Comparison of ENCODE assay signal across 32 cellular contexts in genomic region chr6:166143011-166143410, GRCh38. TPM values are rescaled to one million over a fixed set of nuclear protein-coding genes. Genes with fewer than 3 reads are reported as not detected.
DNase-seq lines count a peak whose midpoint lies in the region; ATAC-seq, FAIRE-seq and TF ChIP-seq lines count a peak whose summit lies in the region.
"Had no signal": no experiment of that assay in that cellular context is flagged by ENCODE, and none has a peak within 500 bp of the region (broad histone marks: within the 10 kb centered on the region; RNA-seq: fewer than 3 reads in every experiment).

No MANE protein-coding gene starts in this region.

- TF ChIP-seq POLR2A in H1 (IDR thresholded peaks at IDR 0.05; ENCODE audit: control extremely low read depth in 1 of 2, low read depth in 2 of 2, low read length in 2 of 2) (no peak), stomach (IDR thresholded peaks at IDR 0.05) (no peak)

- no peaks in the 10 kb centered on the region for H3K79me2 ChIP-seq in H1 (ENCODE audit: control insufficient read depth in 1 of 2, insufficient read depth in 2 of 2, low read length in 2 of 2)

- FAIRE-seq in H1 (lab: Jason Lieb, UNC), result no peak
- FAIRE-seq: A549, bronchial epithelial cell had no signal

- H3K36me3 ChIP-seq in heart right ventricle (no peaks in the 10 kb centered on the region), H1 (ENCODE audit: control insufficient read depth in 2 of 4, insufficient read depth in 4 of 4, low read length in 3 of 4) (no peaks in the 10 kb centered on the region), stomach (no peaks in the 10 kb centered on the region)
- H3K36me3 ChIP-seq: esophagus squamous epithelium, gastrocnemius medialis had no signal

- H3K27me3 ChIP-seq in heart right ventricle (peaks cover 0 to 6% (median 0%) of the 10 kb centered on the region in 7 donors), H1 (replicated peaks in 1 of 4; ENCODE audit: control insufficient read depth in 3 of 4, extremely low read depth in 1 of 4, insufficient read depth in 3 of 4, low read length in 3 of 4) (no peaks in the 10 kb centered on the region; a peak in 1 of 7 replicates), stomach (no peaks in the 10 kb centered on the region)
- H3K27me3 ChIP-seq: esophagus squamous epithelium, gastrocnemius medialis had no signal

- H3K18ac ChIP-seq in H1 (ENCODE audit: extremely low read depth, low read length), result no peak overlapping the region

- H4K5ac ChIP-seq in H1 (ENCODE audit: insufficient read length, low read depth, low read length), result no peak overlapping the region

- intact Hi-C loops in heart right ventricle (cut with DNase I) (no loop called here), cardiac septum (cut with DNase I) (no loop called here), stomach (cut with DNase I; ENCODE audit: low total_unique reads) (no loop called here)

- 0 out of 2 replicates have a peak overlapping the region, but pooled peaks have one; percentile 75 for H2BK20ac ChIP-seq in H1 (ENCODE audit: low read length)

- no peak overlapping the region for H2BK12ac ChIP-seq in H1 (ENCODE audit: low read depth, low read length)

- peaks cover 0 to 4% (median 0%) of the 10 kb centered on the region in 11 donors for H3K9me3 ChIP-seq in heart right ventricle
- no peaks in the 10 kb centered on the region for H3K9me3 ChIP-seq in H1 (ENCODE audit: insufficient read depth in 2 of 2, low read depth in 1 of 2, low read length in 1 of 2)
- H3K9me3 ChIP-seq in stomach, result no peaks in the 10 kb centered on the region
- H3K9me3 ChIP-seq: A549, esophagus squamous epithelium, gastrocnemius medialis had no signal

- no peaks in the 10 kb centered on the region for H3K79me1 ChIP-seq in H1 (ENCODE audit: low read depth, low read length)

- 7 to 9% methylated on average over 2 of the region's 2 CpGs for WGBS in heart right ventricle, 2 donors
- 88% methylated on average over 2 of the region's 2 CpGs; no CpG with 5 or more reads in 1 of the 2 experiments for WGBS in H1 (ENCODE audit: extremely low coverage in 1 of 2, insufficient coverage in 1 of 2, insufficient read length in 1 of 2, insufficient replicate concordance in 2 of 2, low coverage in 1 of 2, low lambda C conversion rate in 2 of 2, missing lambda C conversion rate in 1 of 2), 2 experiments
- WGBS in stomach, 5 donors, result 11 to 25% (median 15%) methylated on average over 2 of the region's 2 CpGs

- no peak for TF ChIP-seq EP300 in H1 (IDR thresholded peaks at IDR 0.05; ENCODE audit: borderline replicate concordance in 1 of 2, low read depth in 2 of 2, low read length in 2 of 2)
- TF ChIP-seq EP300 in stomach (IDR thresholded peaks at IDR 0.05), result no peak

- 0 out of 2 replicates have a peak overlapping the region, but pooled peaks have one; percentile 29 for H2AFZ ChIP-seq in H1 (ENCODE audit: low read length)

- no peak for TF ChIP-seq CTCF in heart right ventricle (IDR thresholded peaks at IDR 0.05)
- TF ChIP-seq CTCF in H1 (IDR thresholded peaks at IDR 0.05; ENCODE audit: control extremely low read depth in 1 of 3, insufficient read depth in 1 of 3, low read depth in 1 of 3, low read length in 3 of 3), result no peak
- TF ChIP-seq CTCF in stomach (IDR thresholded peaks at IDR 0.05), result no peak

- H3K23me2 ChIP-seq in H1 (ENCODE audit: low read depth, low read length), result no peaks in the 10 kb centered on the region

- ATAC-seq in heart right ventricle (peak; percentile 58 to 97 (median 77)), HG03175 (IDR thresholded peaks at IDR 0.05; ENCODE audit: unreplicated experiment) (no peak)
- ATAC-seq: A549; activated CD8-positive, alpha-beta memory T cell treated with anti-CD3 and anti-CD28 coated beads, Interleukin-2, amount 10 ng/mL, durations not matched to agents 7 days and 5 days; activated T-cell treated with anti-CD3 and anti-CD28 coated beads, Interleukin-2, amount 50 U/mL, for 72 hours; gastrocnemius medialis; naive thymus-derived CD4-positive, alpha-beta T cell had no signal

- peak in 1 of 2 donors; percentile 58 for DNase-seq in heart right ventricle
- no peak for DNase-seq in cardiac septum (ENCODE audit: low spot score)
- peak; percentile 14 for DNase-seq in RPMI7951 (ENCODE audit: low read depth)
- no peak for DNase-seq in H1 (ENCODE audit: low read depth in 1 of 2, low spot score in 2 of 2)
- DNase-seq in stomach, result peak; percentile 46
- no peak for DNase-seq in pons (ENCODE audit: low spot score)
- DNase-seq in stimulated activated CD4-positive, alpha-beta T cell treated with anti-CD3 and anti-CD28 coated beads, Interleukin-15, amount 100 ng/mL, for 24 hours, result no peak
- DNase-seq: activated CD4-positive, alpha-beta T cell treated with anti-CD3 and anti-CD28 coated beads, Interleukin-2, amount 10 ng/mL, durations not matched to agents 7 days and 5 days; activated CD8-positive, alpha-beta memory T cell treated with anti-CD3 and anti-CD28 coated beads, Interleukin-2, amount 10 ng/mL, durations not matched to agents 7 days and 5 days; activated naive CD4-positive, alpha-beta T cell; activated T-cell treated with anti-CD3 and anti-CD28 coated beads, Interleukin-2, amount 50 U/mL, for 72 hours; cortex of kidney; DMS153; esophagus squamous epithelium; gastrocnemius medialis; hypothalamus; immature natural killer cell; naive thymus-derived CD4-positive, alpha-beta T cell; NCI-H1092 treated with DMSO at 0.1 percent for 48 hours; NCI-H187 treated with DMSO at 0.1 percent for 48 hours; NCI-H2171 treated with DMSO at 0.1 percent for 48 hours; NCI-H526 treated with DMSO at 0.1 percent for 48 hours; occipital lobe; stimulated activated CD4-positive, alpha-beta T cell treated with anti-CD3 and anti-CD28 coated beads, Interleukin-1b, Interleukin-23, amount 100 ng/mL, for 48 hours; stimulated activated CD8-positive, alpha-beta memory T cell treated with anti-CD3 and anti-CD28 coated beads, Interleukin-4, amount 100 ng/mL, for 48 hours; trophoblast cell had no signal

- no peak overlapping the region for H4K8ac ChIP-seq in H1 (ENCODE audit: extremely low read depth, insufficient read depth, low read length)

- no peak overlapping the region for H2BK120ac ChIP-seq in H1 (replicated peaks; ENCODE audit: low read depth, low read length)

- H3K14ac ChIP-seq in H1 (ENCODE audit: insufficient read length), result no peak overlapping the region

- no peak overlapping the region for H3K4me2 ChIP-seq in H1 (ENCODE audit: insufficient read depth in 1 of 2, low read depth in 2 of 2, low read length in 2 of 2)
- H3K4me2 ChIP-seq: A549 had no signal

- H4K91ac ChIP-seq in H1 (replicated peaks; ENCODE audit: insufficient read length, low read length), result no peak overlapping the region

- H3K23ac ChIP-seq in H1 (ENCODE audit: insufficient read length), result no peak overlapping the region

- H3K27ac ChIP-seq in heart right ventricle (peak overlapping the region in 2 of 10 donors; percentile 5 to 37), H1 (ENCODE audit: low read depth, low read length) (no peak overlapping the region), stomach (peak overlapping the region in 2 of 5 donors; percentile 2 to 55)
- H3K27ac ChIP-seq: A549, esophagus squamous epithelium, gastrocnemius medialis, skin epidermis had no signal

- no peak overlapping the region for H2AK5ac ChIP-seq in H1 (ENCODE audit: low read depth, low read length)

- POLR2A ChIA-PET in H1 (lab: Charles Lee; ENCODE audit: partially characterized antibody), result no interaction called here

- no peaks in the 10 kb centered on the region for H3K4me1 ChIP-seq in heart right ventricle
- H3K4me1 ChIP-seq in H1 (replicated peaks in 1 of 4; ENCODE audit: control insufficient read depth in 3 of 4, insufficient read depth in 4 of 4, low read length in 3 of 4), result no peaks in the 10 kb centered on the region; a peak in 1 of 7 replicates
- peaks cover 0 to 9% (median 0%) of the 10 kb centered on the region in 4 donors for H3K4me1 ChIP-seq in stomach
- H3K4me1 ChIP-seq: A549, esophagus squamous epithelium, gastrocnemius medialis had no signal

- CTCF ChIA-PET in H1 (lab: Charles Lee; ENCODE audit: partially characterized antibody), result interaction anchor here (6.8 kb wide), 1 partner anchor 13 kb away, joined by 30 read pairs; no protein-coding TSS in a partner anchor

- no peak overlapping the region for H3K56ac ChIP-seq in H1 (replicated peaks; ENCODE audit: insufficient read length, low read depth, low read length)

- no peaks in the 10 kb centered on the region for H4K20me1 ChIP-seq in H1 (replicated peaks in 1 of 2; ENCODE audit: control insufficient read depth in 1 of 2, insufficient read depth in 2 of 2, low read length in 2 of 2)

- no peak overlapping the region for H2BK15ac ChIP-seq in H1 (ENCODE audit: low read length)

- no peak for TF ChIP-seq RAD21 in H1 (IDR thresholded peaks at IDR 0.05 in 1 of 2, conservative IDR thresholded peaks at IDR 0.05 in 1 of 2; ENCODE audit: low read depth in 2 of 2, low read length in 2 of 2)

- H2BK5ac ChIP-seq in H1 (ENCODE audit: low read depth, low read length), result no peak overlapping the region

- H3K4me3 ChIP-seq in heart right ventricle (no peak overlapping the region), H1 (ENCODE audit: extremely low read depth in 1 of 4, insufficient read depth in 2 of 4, low read depth in 3 of 4, low read length in 4 of 4) (no peak overlapping the region), stomach (no peak overlapping the region)
- H3K4me3 ChIP-seq: A549, esophagus squamous epithelium, gastrocnemius medialis, skin epidermis had no signal

- no peak overlapping the region for H3K4ac ChIP-seq in H1 (replicated peaks; ENCODE audit: insufficient read length, low read depth, low read length)

- no peak overlapping the region for H3K9ac ChIP-seq in H1 (replicated peaks in 1 of 4; ENCODE audit: extremely low read depth in 1 of 4, low read depth in 3 of 4, low read length in 3 of 4)

TF ChIP-seq in H1, 55 proteins besides CTCF, POLR2A, EP300 and RAD21 (continues in another document):
- TF ChIP-seq ASH2L (IDR thresholded peaks at IDR 0.05; ENCODE audit: low read length) (no peak), TCF12 (IDR thresholded peaks at IDR 0.05; ENCODE audit: low read depth, low read length) (no peak), HDAC6 (IDR thresholded peaks at IDR 0.05; ENCODE audit: low read depth, low read length) (no peak), CHD2 (IDR thresholded peaks at IDR 0.05; ENCODE audit: low read length) (no peak), SUZ12 (IDR thresholded peaks at IDR 0.05; ENCODE audit: low read length) (no peak)

RNA-seq across cellular contexts. Expression of gene TBXT, which starts 24.6 kb away (rescaled TPM):
- total RNA-seq in heart right ventricle, result not detected
- polyA plus RNA-seq in heart right ventricle, result not detected
- total RNA-seq in cardiac septum, result not detected
- total RNA-seq in RPMI7951 (2014; rRNA removed; shearing (Covaris generic)), result not detected in 2 replicates
- total RNA-seq in H1 (2021; fragmentation: NEBNext Ultra II Directional; extraction: Animal tissue kit (Norgen Biotek cat#: 25700)), result 0.24 and 0.25 TPM in 2 replicates
- polyA plus RNA-seq in H1 (2011; rRNA removed), result 0.18 and 0.52 TPM in 2 replicates
- polyA plus RNA-seq in H1 (2011; cell fraction: cytosol; rRNA removed), result 0.19 TPM
- 0.84 TPM for polyA plus RNA-seq in H1 (2011; cell fraction: nucleus; rRNA removed)
- polyA plus RNA-seq in H1 (2012, experiment 1 of 2), result 0.21 to 0.54 TPM (median 0.33 TPM) in 4 replicates
- 0.33 TPM for polyA plus RNA-seq in H1 (2012, experiment 2 of 2)
- 0.16 TPM for polyA plus RNA-seq in H1 (2013, experiment 1 of 2)
- 0.11 TPM for polyA plus RNA-seq in H1 (2013, experiment 2 of 2)
- 0.17 and 0.19 TPM in 2 replicates for polyA minus RNA-seq in H1 (2011; rRNA and poly(A)+ RNA removed)
- polyA minus RNA-seq in H1 (2011; cell fraction: cytosol; rRNA and poly(A)+ RNA removed), result not detected
- polyA minus RNA-seq in H1 (2011; cell fraction: nucleus; rRNA and poly(A)+ RNA removed), result not detected
- total RNA-seq in stomach, result not detected
- polyA plus RNA-seq in stomach, result not detected
- total RNA-seq: activated CD4-positive, alpha-beta T cell treated with anti-CD3 and anti-CD28 coated beads, Interleukin-2, amount 10 ng/mL, durations not matched to agents 7 days and 5 days; activated CD8-positive, alpha-beta memory T cell treated with anti-CD3 and anti-CD28 coated beads, Interleukin-2, amount 10 ng/mL, durations not matched to agents 7 days and 5 days; activated T-cell treated with anti-CD3 and anti-CD28 coated beads, Interleukin-2, amount 50 U/mL, for 72 hours; bronchial epithelial cell; esophagus squamous epithelium; gastrocnemius medialis; liver; mesothelial cell of epicardium; naive thymus-derived CD4-positive, alpha-beta T cell; occipital lobe had no signal
- polyA plus RNA-seq: A549; liver; naive thymus-derived CD4-positive, alpha-beta T cell had no signal

Comparison
In these comparisons a context has a peak if more than half of its experiments do, and no peak if none do; other contexts are left out.
1. DNase-seq: peak in RPMI7951 (single experiment) and stomach (single experiment); none in cardiac septum (single experiment), H1 (0 of 2), pons (single experiment) and stimulated activated CD4-positive, alpha-beta T cell treated with anti-CD3 and anti-CD28 coated beads, Interleukin-15, amount 100 ng/mL, for 24 hours (single experiment).